Comparison of ENCODE assay signal across 8 cellular contexts in genomic region chr1:248858096-248858890, GRCh38. TPM values are rescaled to one million over a fixed set of nuclear protein-coding genes. Genes with fewer than 3 reads are reported as not detected.
DNase-seq lines count a peak whose midpoint lies in the region; ATAC-seq and TF ChIP-seq lines count a peak whose summit lies in the region.

No MANE protein-coding gene starts in this region.

- H3K36me3 Mint-ChIP-seq in T-cell, result no peaks in the 10 kb centered on the region

- CTCF ChIA-PET in T-cell (lab: Charles Lee), result interaction anchor here (0.7 to 2.0 kb wide), 8 partner anchors 16 to 944 kb away, joined by 3 to 19 read pairs (median 4); partner anchors contain the start of genes PGBD2 (in 1 of the 2), SH3BP5L (in 1 of the 2) and ZNF672 (in 1 of the 2)

- H3K36me3 ChIP-seq in ACC112 (ENCODE audit: insufficient read depth, low read length), result no peaks in the 10 kb centered on the region
- no peaks in the 10 kb centered on the region for H3K36me3 ChIP-seq in right lobe of liver

- peak overlapping the region; percentile 87 to 93 (median 93) for H3K4me3 Mint-ChIP-seq in T-cell

- WGBS in right lobe of liver (ENCODE audit: insufficient coverage, low coverage, low lambda C conversion rate, missing lambda C conversion rate), result 0% methylated on average over 12 of the region's 45 CpGs

- peak; percentile 29 for TF ChIP-seq POLR2A in GM10847 (IDR thresholded peaks at IDR 0.05; ENCODE audit: extremely low read depth, insufficient read length)
- no peak for TF ChIP-seq POLR2A in right lobe of liver (IDR thresholded peaks at IDR 0.05)

- H3K4me1 ChIP-seq in ACC112 (ENCODE audit: control insufficient read depth, insufficient read depth, low read length, unreplicated experiment) (peaks cover 15% of the 10 kb centered on the region), right lobe of liver (peaks cover 0 to 11% (median 2%) of the 10 kb centered on the region in 4 donors)

- H3K27ac Mint-ChIP-seq in T-cell, result peak overlapping the region; percentile 96 to 98

- DNase-seq in HFF-Myc (ENCODE audit: extremely low read depth, low read depth) (no peak), LoVo (ENCODE audit: low spot score) (peak; percentile 67), T-cell (peak in 8 of 34 experiments; percentile 14 to 28 (median 20)), dedifferentiated amniotic fluid mesenchymal stem cell (ENCODE audit: extremely low spot score) (peak; percentile 30), right lobe of liver (peak; percentile 68 to 76 (median 69))
- DNase-seq in stimulated activated naive CD4-positive, alpha-beta T cell (lab: John Stamatoyannopoulos, UW), result peak in 5 of 6 experiments; percentile 28 to 76 (median 62)

- H3K27ac ChIP-seq in ACC112 (ENCODE audit: low read depth, low read length) (peak overlapping the region; percentile 50), right lobe of liver (peak overlapping the region; percentile 81 to 86 (median 85))

- POLR2A ChIA-PET in T-cell (lab: Charles Lee), result interaction anchor here (0.6 to 1.1 kb wide), 4 partner anchors 19 to 21 kb away, joined by 3 to 6 read pairs (median 3); partner anchors contain the start of gene ZNF672 (in 1 of the 2)

- H3K9me3 Mint-ChIP-seq in T-cell, result no peaks in the 10 kb centered on the region

- intact Hi-C loops in right lobe of liver (cut with DNase I), result no loop called here

- no peaks in the 10 kb centered on the region for H3K9me3 ChIP-seq in right lobe of liver

- H3K4me3 ChIP-seq in ACC112 (ENCODE audit: low read depth, low read length) (peak overlapping the region; percentile 95), HFF-Myc (replicated peaks; ENCODE audit: low read depth, low read length) (peak overlapping the region; percentile 67), right lobe of liver (peak overlapping the region; percentile 66 to 75 (median 67))

- TF ChIP-seq CTCF in HFF-Myc (IDR thresholded peaks at IDR 0.05; ENCODE audit: low read depth, low read length, missing control alignments), result peak; percentile 41
- TF ChIP-seq CTCF in right lobe of liver (IDR thresholded peaks at IDR 0.05), result peak; percentile 24 to 35 (median 34)

- H3K79me2 ChIP-seq in ACC112 (ENCODE audit: control insufficient read depth, insufficient read depth, low read length, unreplicated experiment), result peaks cover 22% of the 10 kb centered on the region

- H2AFZ ChIP-seq in ACC112 (ENCODE audit: low read length, unreplicated experiment), result peak overlapping the region; percentile 94

- no peaks in the 10 kb centered on the region for H3K27me3 ChIP-seq in ACC112 (ENCODE audit: insufficient read depth, low read length)
- no peaks in the 10 kb centered on the region for H3K27me3 ChIP-seq in right lobe of liver

- H3K27me3 Mint-ChIP-seq in T-cell, result no peaks in the 10 kb centered on the region

- H3K4me1 Mint-ChIP-seq in T-cell, result peaks cover 50 to 59% (median 54%) of the 10 kb centered on the region in 3 donors

- ATAC-seq in T-cell (replicated peaks in 1 of 4) (peak; percentile 31 to 39 (median 35)), right lobe of liver (peak; percentile 56 to 62 (median 60))

RNA-seq across cellular contexts. Expression of gene ZNF692, which starts 0.6 kb away (rescaled TPM):
- total RNA-seq in T-cell, result 10 to 100 TPM; 53.9 to 88.1 (median 78.7) TPM
- total RNA-seq in right lobe of liver, result 10 to 100 TPM; 12.2 to 18.3 (median 16.7) TPM

RNA-seq across cellular contexts. Expression of gene ZNF672, which starts 20.3 kb away (rescaled TPM):
- 10 to 100 TPM; 27.7 to 46.7 (median 42.1) TPM for total RNA-seq in T-cell
- total RNA-seq in right lobe of liver, result 10 to 100 TPM; 16.9 to 24.3 (median 19.4) TPM

RNA-seq across cellular contexts. Expression of gene SH3BP5L, which starts 32.6 kb away (rescaled TPM):
- total RNA-seq in T-cell (10 to 100 TPM; 16.8 to 41.4 (median 36.3) TPM), right lobe of liver (10 to 100 TPM in 5 of 6 experiments, 1 to 10 TPM in 1; 9.8 to 13.1 (median 12.4) TPM)

RNA-seq across cellular contexts. Expression of gene PGBD2, which starts 47.7 kb away (rescaled TPM):
- 10 to 100 TPM in 3 of 5 donors, 1 to 10 TPM in 2; 5.0 to 15.8 (median 11.4) TPM for total RNA-seq in T-cell
- total RNA-seq in right lobe of liver, result 1 to 10 TPM; 2.5 to 4.1 (median 4.0) TPM
